ENCODE assay signal across 1 cellular context in genomic region chr11:114166897-114167323, GRCh38.
TF ChIP-seq lines count a peak whose summit lies in the region.

No MANE protein-coding gene starts in this region.

TF ChIP-seq in HEK293, 187 proteins besides CTCF, POLR2A, EP300 and RAD21 (continued from another document):
- TF ChIP-seq, protein P1, sequence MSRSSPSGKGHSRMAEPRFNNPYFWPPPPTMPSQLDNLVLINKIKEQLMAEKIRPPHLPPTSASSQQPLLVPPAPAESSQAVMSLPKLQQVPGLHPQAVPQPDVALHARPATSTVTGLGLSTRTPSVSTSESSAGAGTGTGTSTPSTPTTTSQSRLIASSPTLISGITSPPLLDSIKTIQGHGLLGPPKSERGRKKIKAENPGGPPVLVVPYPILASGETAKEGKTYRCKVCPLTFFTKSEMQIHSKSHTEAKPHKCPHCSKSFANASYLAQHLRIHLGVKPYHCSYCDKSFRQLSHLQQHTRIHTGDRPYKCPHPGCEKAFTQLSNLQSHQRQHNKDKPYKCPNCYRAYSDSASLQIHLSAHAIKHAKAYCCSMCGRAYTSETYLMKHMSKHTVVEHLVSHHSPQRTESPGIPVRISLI (tag by site-specific recombination; IDR thresholded peaks at IDR 0.05), result peak; percentile 91
- TF ChIP-seq ZNF501 (tag by site-specific recombination; IDR thresholded peaks at IDR 0.05) (no peak), ZNF341 (tag by site-specific recombination; IDR thresholded peaks at IDR 0.05; ENCODE audit: low read depth) (peak; percentile 78), ZNF366 (tag by site-specific recombination; conservative IDR thresholded peaks at IDR 0.05) (peak; percentile 62), ZBTB21 (tag by site-specific recombination; IDR thresholded peaks at IDR 0.05) (peak; percentile 63; the same call in 1 of the 2 replicates), HIC1 (tag by site-specific recombination; IDR thresholded peaks at IDR 0.05) (peak; percentile 56; the same call in 1 of the 2 replicates)
- TF ChIP-seq, protein P2, sequence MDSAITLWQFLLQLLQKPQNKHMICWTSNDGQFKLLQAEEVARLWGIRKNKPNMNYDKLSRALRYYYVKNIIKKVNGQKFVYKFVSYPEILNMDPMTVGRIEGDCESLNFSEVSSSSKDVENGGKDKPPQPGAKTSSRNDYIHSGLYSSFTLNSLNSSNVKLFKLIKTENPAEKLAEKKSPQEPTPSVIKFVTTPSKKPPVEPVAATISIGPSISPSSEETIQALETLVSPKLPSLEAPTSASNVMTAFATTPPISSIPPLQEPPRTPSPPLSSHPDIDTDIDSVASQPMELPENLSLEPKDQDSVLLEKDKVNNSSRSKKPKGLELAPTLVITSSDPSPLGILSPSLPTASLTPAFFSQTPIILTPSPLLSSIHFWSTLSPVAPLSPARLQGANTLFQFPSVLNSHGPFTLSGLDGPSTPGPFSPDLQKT (IDR thresholded peaks at IDR 0.05; ENCODE audit: borderline replicate concordance, low read depth, low read length), result no peak
